In the genomic region with DNA sequence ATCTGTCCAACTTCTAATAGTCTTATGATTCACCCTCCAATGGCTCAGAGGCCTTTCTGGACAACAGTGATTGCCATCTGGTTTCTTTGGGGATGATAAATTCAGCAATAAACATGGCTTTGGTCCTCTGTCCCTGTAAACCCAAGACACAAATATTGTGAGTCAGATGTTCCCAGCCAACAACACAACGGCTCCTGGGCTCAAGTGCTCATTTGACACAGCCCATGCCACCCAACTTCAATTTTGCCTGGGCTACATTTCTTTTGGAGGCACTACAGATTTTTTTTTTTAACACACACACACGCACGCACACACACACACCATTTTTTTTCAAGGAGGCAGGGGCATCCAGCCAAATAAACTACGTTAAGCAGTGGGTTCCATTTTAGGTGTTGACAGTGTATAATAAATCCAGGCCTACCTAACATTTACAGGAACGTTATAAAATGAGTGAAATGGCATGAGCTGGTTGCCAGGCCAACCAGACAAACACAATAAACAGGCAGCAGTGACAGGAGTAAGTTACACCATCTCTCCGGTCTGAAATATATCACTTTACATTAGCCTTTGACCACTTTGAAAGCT, we compare ENCODE assay signal across 12 cellular contexts.
DNase-seq lines count a peak whose midpoint lies in the region; ATAC-seq, FAIRE-seq and TF ChIP-seq lines count a peak whose summit lies in the region.
"Had no signal": no experiment of that assay in that cellular context is flagged by ENCODE, and none has a peak within 500 bp of the region (broad histone marks: within the 10 kb centered on the region; RNA-seq: fewer than 3 reads in every experiment).

No MANE protein-coding gene starts in this region.

- H3K4me3 ChIP-seq in epithelial cell of esophagus (ENCODE audit: low read length), result no peak overlapping the region
- H3K4me3 ChIP-seq in retinal pigment epithelial cell (ENCODE audit: low read length), result no peak overlapping the region

- TF ChIP-seq CTCF in epithelial cell of esophagus (IDR thresholded peaks at IDR 0.05; ENCODE audit: insufficient read depth, low read depth, low read length, missing control alignments), result no peak
- no peak for TF ChIP-seq CTCF in retinal pigment epithelial cell (conservative IDR thresholded peaks at IDR 0.05; ENCODE audit: low read depth, low read length)

- DNase-seq in H54 (ENCODE audit: insufficient read length, low spot score) (no peak), NCI-H2196 treated with DMSO at 0.1 percent for 48 hours (lab: John Stamatoyannopoulos, UW; ENCODE audit: unreplicated experiment) (peak; percentile 60), epithelial cell of esophagus (ENCODE audit: low read depth) (peak; percentile 16), retinal pigment epithelial cell (ENCODE audit: low read depth) (peak; percentile 65), cortex of kidney (lab: John Stamatoyannopoulos, UW) (no peak)
- DNase-seq: activated T-cell treated with anti-CD3 and anti-CD28 coated beads, Interleukin-2, amount 50 U/mL, for 24 hours; effector memory CD8-positive, alpha-beta T cell; left cardiac atrium; stimulated activated CD4-positive, alpha-beta T cell treated with anti-CD3 and anti-CD28 coated beads, Interleukin-15, amount 100 ng/mL, for 24 hours had no signal

- ATAC-seq in GM21825 (IDR thresholded peaks at IDR 0.05; ENCODE audit: unreplicated experiment) (no peak), GM18520 (IDR thresholded peaks at IDR 0.05; ENCODE audit: unreplicated experiment) (no peak), GM18498 (IDR thresholded peaks at IDR 0.05; ENCODE audit: unreplicated experiment) (no peak)
- ATAC-seq: effector memory CD8-positive, alpha-beta T cell had no signal

- no peak for TF ChIP-seq POLR2A in H54 (IDR thresholded peaks at IDR 0.05; ENCODE audit: low read depth, low read length)

- FAIRE-seq in H54 (lab: Jason Lieb, UNC), result peak; percentile 70

Comparison
In these comparisons a context has a peak if more than half of its experiments do, and no peak if none do; other contexts are left out.
1. DNase-seq: peak in NCI-H2196 treated with DMSO at 0.1 percent for 48 hours (single experiment), epithelial cell of esophagus (single experiment) and retinal pigment epithelial cell (single experiment); none in H54 (single experiment) and cortex of kidney (single experiment).